ENCODE assay signal across 1 cellular context in genomic region chr2:215419113-215419512, GRCh38.
TF ChIP-seq lines count a peak whose summit lies in the region.

No MANE protein-coding gene starts in this region.

TF ChIP-seq in SK-N-SH treated with all-trans-retinoic acid at 6 μM for 48 hours, 23 proteins besides CTCF, POLR2A, EP300 and RAD21 (continued from another document):
- TF ChIP-seq PATZ1 (CRISPR knock-in tag; IDR thresholded peaks at IDR 0.05; ENCODE audit: borderline replicate concordance) (no peak), ZNF8 (CRISPR knock-in tag; IDR thresholded peaks at IDR 0.05) (no peak)
- TF ChIP-seq, protein P1, sequence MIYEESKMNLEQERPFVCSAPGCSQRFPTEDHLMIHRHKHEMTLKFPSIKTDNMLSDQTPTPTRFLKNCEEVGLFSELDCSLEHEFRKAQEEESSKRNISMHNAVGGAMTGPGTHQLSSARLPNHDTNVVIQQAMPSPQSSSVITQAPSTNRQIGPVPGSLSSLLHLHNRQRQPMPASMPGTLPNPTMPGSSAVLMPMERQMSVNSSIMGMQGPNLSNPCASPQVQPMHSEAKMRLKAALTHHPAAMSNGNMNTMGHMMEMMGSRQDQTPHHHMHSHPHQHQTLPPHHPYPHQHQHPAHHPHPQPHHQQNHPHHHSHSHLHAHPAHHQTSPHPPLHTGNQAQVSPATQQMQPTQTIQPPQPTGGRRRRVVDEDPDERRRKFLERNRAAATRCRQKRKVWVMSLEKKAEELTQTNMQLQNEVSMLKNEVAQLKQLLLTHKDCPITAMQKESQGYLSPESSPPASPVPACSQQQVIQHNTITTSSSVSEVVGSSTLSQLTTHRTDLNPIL (CRISPR knock-in tag; IDR thresholded peaks at IDR 0.05; ENCODE audit: low read depth) = no peak
